9 cellular contexts compared by ENCODE assay signal in the genomic region with DNA sequence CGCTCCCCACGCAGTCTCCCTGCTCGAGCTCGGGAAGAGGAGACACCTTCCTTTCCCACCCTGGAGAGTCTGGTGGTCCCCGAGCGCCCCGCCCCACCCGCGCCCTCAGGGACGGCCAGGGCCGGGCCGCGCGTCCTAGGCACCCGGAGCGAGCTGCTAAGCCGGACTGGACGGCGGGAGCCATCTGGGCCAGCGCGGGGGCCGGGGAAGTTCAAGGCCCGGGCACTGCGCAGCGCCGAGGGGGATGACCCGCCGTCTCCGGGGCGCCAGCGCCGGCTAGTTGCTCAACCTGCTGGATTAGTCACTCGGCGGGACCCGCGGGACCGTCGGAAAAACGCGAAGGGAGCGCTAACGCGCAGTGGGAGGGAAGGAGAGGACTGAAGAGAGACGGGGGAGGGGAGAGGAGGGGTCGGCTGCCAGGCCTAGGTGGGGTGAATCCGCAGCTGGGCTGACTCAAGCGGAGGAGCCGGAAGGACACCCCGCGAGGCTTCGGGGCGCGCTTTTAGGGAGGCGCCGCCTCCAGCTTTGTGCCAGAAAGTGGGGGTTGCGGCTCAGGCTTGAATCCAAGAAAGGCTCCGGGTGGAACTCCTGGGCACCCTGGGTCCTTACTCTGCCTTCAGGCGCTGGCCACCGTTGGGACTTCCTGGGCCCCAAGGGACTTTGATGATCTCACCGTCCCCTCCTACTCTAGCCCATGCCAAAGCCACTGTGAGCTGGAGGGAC.
DNase-seq lines count a peak whose midpoint lies in the region; ATAC-seq and TF ChIP-seq lines count a peak whose summit lies in the region.
"Had no signal": no experiment of that assay in that cellular context is flagged by ENCODE, and none has a peak within 500 bp of the region (broad histone marks: within the 10 kb centered on the region; RNA-seq: fewer than 3 reads in every experiment).

No MANE protein-coding gene starts in this region.

- peak overlapping the region; percentile 47 for H3K4me2 ChIP-seq in neuronal stem cell (ENCODE audit: insufficient read depth, low read length, poor library complexity, severe bottlenecking)

- H2AFZ ChIP-seq in neuronal stem cell (ENCODE audit: low read length), result peak overlapping the region; percentile 55

- WGBS in neuronal stem cell (ENCODE audit: extremely low coverage in 2 of 2, insufficient read length in 2 of 2, insufficient replicate concordance in 1 of 2), 2 donors, result no CpG with 5 or more reads among the region's 60 CpGs

- H3K36me3 Mint-ChIP-seq in CD8-positive, alpha-beta memory T cell, result no peaks in the 10 kb centered on the region

- H3K18ac ChIP-seq in neuronal stem cell (ENCODE audit: low read length), result peak overlapping the region; percentile 94

- no peak overlapping the region for H4K91ac ChIP-seq in neuronal stem cell (ENCODE audit: low read depth, low read length, poor library complexity)

- no peak for DNase-seq in CD8-positive, alpha-beta memory T cell
- DNase-seq in NCI-H69 (lab: John Stamatoyannopoulos, UW) (peak; percentile 36), neuronal stem cell (ENCODE audit: low spot score) (no peak), GM10248 (ENCODE audit: extremely low spot score) (no peak)

- ATAC-seq in esophagus mucosa, result peak; percentile 24
- ATAC-seq in GM19452 (IDR thresholded peaks at IDR 0.05; ENCODE audit: unreplicated experiment), result no peak
- no peak for ATAC-seq in HG03039 (IDR thresholded peaks at IDR 0.05; ENCODE audit: unreplicated experiment)
- ATAC-seq in GM21717 (IDR thresholded peaks at IDR 0.05; ENCODE audit: unreplicated experiment), result no peak
- ATAC-seq: SK-N-SH treated with all-trans-retinoic acid at 6 μM for 48 hours had no signal

- H2BK15ac ChIP-seq in neuronal stem cell (ENCODE audit: low read length), result peak overlapping the region; percentile 95

- no peak overlapping the region for H3K27ac ChIP-seq in CD8-positive, alpha-beta memory T cell (ENCODE audit: low read depth, low read length)
- no peak overlapping the region for H3K27ac ChIP-seq in neuronal stem cell (replicated peaks; ENCODE audit: low read length)

- no peak overlapping the region for H3K14ac ChIP-seq in neuronal stem cell (ENCODE audit: low read length)

- peak overlapping the region in 1 of 8 donors; percentile 74 for H3K27ac Mint-ChIP-seq in CD8-positive, alpha-beta memory T cell

- H3K4me1 Mint-ChIP-seq in CD8-positive, alpha-beta memory T cell, result peaks cover 6 to 10% (median 7%) of the 10 kb centered on the region in 3 donors

- no peaks in the 10 kb centered on the region for H3K9me3 ChIP-seq in CD8-positive, alpha-beta memory T cell (ENCODE audit: low read length)
- H3K9me3 ChIP-seq in neuronal stem cell (replicated peaks in 1 of 2; ENCODE audit: control insufficient read depth in 2 of 2, insufficient read depth in 1 of 2, low read depth in 1 of 2, low read length in 2 of 2), result no peaks in the 10 kb centered on the region

- peak overlapping the region; percentile 72 for H3K9ac ChIP-seq in neuronal stem cell (ENCODE audit: low read depth, low read length, poor library complexity)

- H3K36me3 ChIP-seq in CD8-positive, alpha-beta memory T cell (ENCODE audit: insufficient read depth, low read length), result no peaks in the 10 kb centered on the region
- H3K36me3 ChIP-seq in neuronal stem cell (replicated peaks in 1 of 2; ENCODE audit: control insufficient read depth in 2 of 2, insufficient read depth in 2 of 2, low read length in 2 of 2), result no peaks in the 10 kb centered on the region

- CTCF ChIA-PET in CD8-positive, alpha-beta memory T cell (lab: Charles Lee), result interaction anchor here (0.7 to 2.0 kb wide), 2 partner anchors 11 to 12 kb away, joined by 3 to 5 read pairs; no protein-coding TSS in a partner anchor
- CTCF ChIA-PET in GM10248 (lab: Yijun Ruan, JAX), result interaction anchor here (0.7 to 1.9 kb wide), 6 partner anchors 12 to 213 kb away, joined by 3 to 5 read pairs (median 3); no protein-coding TSS in a partner anchor

- H3K4me1 ChIP-seq in CD8-positive, alpha-beta memory T cell (ENCODE audit: insufficient read depth, low read length), result no peaks in the 10 kb centered on the region
- H3K4me1 ChIP-seq in neuronal stem cell (ENCODE audit: control insufficient read depth in 2 of 2, insufficient read depth in 1 of 2, low read depth in 1 of 2, low read length in 2 of 2), result peaks cover 19 to 45% of the 10 kb centered on the region in 2 donors

- no peak overlapping the region for H4K8ac ChIP-seq in neuronal stem cell (ENCODE audit: low read depth, low read length)

- peak overlapping the region; percentile 76 for H2BK120ac ChIP-seq in neuronal stem cell (ENCODE audit: low read depth, low read length)

- H3K9me3 Mint-ChIP-seq in CD8-positive, alpha-beta memory T cell, result no peaks in the 10 kb centered on the region

- no peaks in the 10 kb centered on the region for H3K79me1 ChIP-seq in neuronal stem cell (ENCODE audit: low read depth, low read length)

- peak overlapping the region; percentile 52 for H3K23ac ChIP-seq in neuronal stem cell (ENCODE audit: low read depth, low read length, poor library complexity)

- peak overlapping the region; percentile 72 for H2BK5ac ChIP-seq in neuronal stem cell (ENCODE audit: low read length)

- peaks cover 39 to 75% of the 10 kb centered on the region in 2 donors for H3K27me3 Mint-ChIP-seq in CD8-positive, alpha-beta memory T cell

- no peak for TF ChIP-seq CTCF in GM10248 (IDR thresholded peaks at IDR 0.05; ENCODE audit: control extremely low read depth, extremely low read depth, low read depth, missing control alignments)

- peaks cover 19% of the 10 kb centered on the region for H3K27me3 ChIP-seq in CD8-positive, alpha-beta memory T cell (ENCODE audit: insufficient read depth, low read length, poor library complexity, severe bottlenecking)
- H3K27me3 ChIP-seq in neuronal stem cell (ENCODE audit: control insufficient read depth in 3 of 3, insufficient read depth in 3 of 3, low read depth in 1 of 3, low read length in 3 of 3), result peaks cover 5 to 89% (median 26%) of the 10 kb centered on the region in 3 experiments

- H2AK5ac ChIP-seq in neuronal stem cell (ENCODE audit: low read depth, low read length), result peak overlapping the region; percentile 84

- no peak overlapping the region for H3K4ac ChIP-seq in neuronal stem cell (ENCODE audit: low read length)

- POLR2A ChIA-PET in CD8-positive, alpha-beta memory T cell (lab: Charles Lee), result no interaction called here
- POLR2A ChIA-PET in GM10248 (lab: Yijun Ruan, JAX), result interaction anchor here (0.6 kb wide), 1 partner anchor 78 kb away, joined by 3 read pairs; no protein-coding TSS in a partner anchor

- peak overlapping the region; percentile 43 for H2BK12ac ChIP-seq in neuronal stem cell (ENCODE audit: low read length)

- no peak overlapping the region for H3K4me3 ChIP-seq in CD8-positive, alpha-beta memory T cell (ENCODE audit: low read length)
- H3K4me3 ChIP-seq in neuronal stem cell (ENCODE audit: low read length in 2 of 2), result peak overlapping the region in 1 of 2 donors; percentile 71

- H3K4me3 Mint-ChIP-seq in CD8-positive, alpha-beta memory T cell, result peak overlapping the region in 6 of 7 donors; percentile 11 to 91 (median 66)
